ENCODE assay signal across 14 cellular contexts in genomic region chr11:44464741-44465140, GRCh38.
DNase-seq lines count a peak whose midpoint lies in the region; ATAC-seq and TF ChIP-seq lines count a peak whose summit lies in the region.
"Had no signal": no experiment of that assay in that cellular context is flagged by ENCODE, and none has a peak within 500 bp of the region (broad histone marks: within the 10 kb centered on the region; RNA-seq: fewer than 3 reads in every experiment).

No MANE protein-coding gene starts in this region.

- TF ChIP-seq CTCF in mammary epithelial cell (conservative IDR thresholded peaks at IDR 0.05 in 1 of 2, IDR thresholded peaks at IDR 0.05 in 1 of 2; ENCODE audit: extremely low read depth in 1 of 2, insufficient read depth in 1 of 2, low read depth in 1 of 2, low read length in 2 of 2) (peak; percentile 13 to 14), neural progenitor cell (IDR thresholded peaks at IDR 0.05) (peak; percentile 24)

- H3K27ac ChIP-seq in mammary epithelial cell (ENCODE audit: insufficient read depth, low read depth, low read length), result no peak overlapping the region
- no peak overlapping the region for H3K27ac ChIP-seq in neural progenitor cell

- H3K9me3 ChIP-seq in mammary epithelial cell (replicated peaks; ENCODE audit: insufficient read depth, low read length), result peaks cover 12% of the 10 kb centered on the region
- no peaks in the 10 kb centered on the region for H3K9me3 ChIP-seq in neural progenitor cell (ENCODE audit: low read depth)

- H3K36me3 Mint-ChIP-seq in neural progenitor cell, result peaks cover 2% of the 10 kb centered on the region

- H4K20me1 ChIP-seq in mammary epithelial cell (ENCODE audit: insufficient read depth, low read length), result no peaks in the 10 kb centered on the region
- no peaks in the 10 kb centered on the region for H4K20me1 ChIP-seq in neural progenitor cell (ENCODE audit: low read depth)

- dilution Hi-C loops in mammary epithelial cell (cut with HindIII; ENCODE audit: low sequenced_read_pairs), result no loop called here

- H3K4me2 ChIP-seq in mammary epithelial cell (ENCODE audit: insufficient read depth, low read depth, low read length), result no peak overlapping the region
- H3K4me2 ChIP-seq in neural progenitor cell, result no peak overlapping the region

- no peak overlapping the region for H3K9ac ChIP-seq in mammary epithelial cell (ENCODE audit: insufficient read depth, low read length)
- no peak overlapping the region for H3K9ac ChIP-seq in neural progenitor cell

- 70% methylated on average over 1 of the region's 1 CpG for WGBS in mammary epithelial cell (ENCODE audit: low coverage, missing lambda C conversion rate)

- H3K27me3 ChIP-seq in mammary epithelial cell (ENCODE audit: insufficient read depth, low read length) (no peaks in the 10 kb centered on the region), neural progenitor cell (no peaks in the 10 kb centered on the region)

- no peak overlapping the region for H3K4me3 Mint-ChIP-seq in neural progenitor cell
- H3K4me3 Mint-ChIP-seq: activated CD4-positive, alpha-beta T cell treated with anti-CD3 and anti-CD28 coated beads, Interleukin-2, amount 10 ng/mL, durations not matched to agents 7 days and 5 days; activated T-cell treated with anti-CD3 and anti-CD28 coated beads, Interleukin-2, amount 50 U/mL, for 72 hours had no signal

- H3K79me2 ChIP-seq in mammary epithelial cell (ENCODE audit: insufficient read depth, low read length) (no peaks in the 10 kb centered on the region), neural progenitor cell (ENCODE audit: low read depth) (no peaks in the 10 kb centered on the region)

- H3K36me3 ChIP-seq in mammary epithelial cell (ENCODE audit: insufficient read depth, low read length) (no peaks in the 10 kb centered on the region), neural progenitor cell (no peaks in the 10 kb centered on the region)

- CTCF ChIA-PET in mammary epithelial cell (lab: Charles Lee; ENCODE audit: low non-redundant PET), result no interaction called here

- intact Hi-C loops in mammary epithelial cell (cut with micrococcal nuclease), result no loop called here

- peak; percentile 41 for DNase-seq in NCI-H748 (lab: John Stamatoyannopoulos, UW; ENCODE audit: unreplicated experiment)
- DNase-seq in NCI-H748 treated with DMSO at 0.1 percent for 48 hours (lab: John Stamatoyannopoulos, UW), result no peak
- peak; percentile 23 for DNase-seq in M059J (ENCODE audit: low read depth)
- DNase-seq in mammary epithelial cell, result peak; percentile 23
- DNase-seq in neural progenitor cell (ENCODE audit: low spot score), result no peak
- DNase-seq in stimulated activated CD4-positive, alpha-beta T cell treated with anti-CD3 and anti-CD28 coated beads, Interleukin-4, amount 100 ng/mL, for 4 hours, result no peak
- DNase-seq in UCSD-AML1 (lab: John Stamatoyannopoulos, UW; ENCODE audit: unreplicated experiment), result no peak
- DNase-seq: activated CD4-positive, alpha-beta T cell treated with anti-CD3 and anti-CD28 coated beads, Interleukin-2, amount 10 ng/mL, durations not matched to agents 7 days and 5 days; activated T-cell treated with anti-CD3 and anti-CD28 coated beads, Interleukin-2, amount 50 U/mL, for 72 hours; Caco-2; cerebellar nuclear complex; NCI-H2171; T-helper 9 cell had no signal

- no peak overlapping the region for H2AFZ ChIP-seq in mammary epithelial cell (ENCODE audit: low read depth, low read length)
- H2AFZ ChIP-seq in neural progenitor cell (replicated peaks), result no peak overlapping the region

- peaks cover 11% of the 10 kb centered on the region for H3K4me1 Mint-ChIP-seq in neural progenitor cell
- H3K4me1 Mint-ChIP-seq: activated CD4-positive, alpha-beta T cell treated with anti-CD3 and anti-CD28 coated beads, Interleukin-2, amount 10 ng/mL, durations not matched to agents 7 days and 5 days had no signal

- peaks cover 6% of the 10 kb centered on the region for H3K27me3 Mint-ChIP-seq in neural progenitor cell (ENCODE audit: insufficient read depth, low read depth)
- H3K27me3 Mint-ChIP-seq: activated CD4-positive, alpha-beta T cell treated with anti-CD3 and anti-CD28 coated beads, Interleukin-2, amount 10 ng/mL, durations not matched to agents 7 days and 5 days had no signal

- no peaks in the 10 kb centered on the region for H3K4me1 ChIP-seq in mammary epithelial cell (ENCODE audit: insufficient read depth, low read length)
- peaks cover 14% of the 10 kb centered on the region for H3K4me1 ChIP-seq in neural progenitor cell
- H3K4me1 ChIP-seq: Caco-2 had no signal

- no peaks in the 10 kb centered on the region for H3F3A ChIP-seq in neural progenitor cell (ENCODE audit: low read depth)

- BruUV-seq in mammary epithelial cell (replicated peaks; lab: Mats Ljungman, UMichigan), result no TSS peak

- no peak for ATAC-seq in HG03039 (IDR thresholded peaks at IDR 0.05; ENCODE audit: unreplicated experiment)
- ATAC-seq: activated T-cell treated with anti-CD3 and anti-CD28 coated beads, Interleukin-2, amount 50 U/mL, for 72 hours had no signal

- H3K9me3 Mint-ChIP-seq in neural progenitor cell, result peaks cover 25% of the 10 kb centered on the region

- H3K27ac Mint-ChIP-seq in neural progenitor cell, result no peak overlapping the region
- H3K27ac Mint-ChIP-seq: activated CD4-positive, alpha-beta T cell treated with anti-CD3 and anti-CD28 coated beads, Interleukin-2, amount 10 ng/mL, durations not matched to agents 7 days and 5 days; activated T-cell treated with anti-CD3 and anti-CD28 coated beads, Interleukin-2, amount 50 U/mL, for 72 hours had no signal

- in situ Hi-C loops in mammary epithelial cell (cut with MboI; ENCODE audit: low sequenced_read_pairs in 2 of 2), result no loop called here

- no peak overlapping the region for H3K4me3 ChIP-seq in mammary epithelial cell (replicated peaks in 1 of 3; ENCODE audit: insufficient read depth in 1 of 3, low read depth in 2 of 3, low read length in 3 of 3)
- H3K4me3 ChIP-seq in neural progenitor cell, result no peak overlapping the region

Comparison
In these comparisons a context has a peak if more than half of its experiments do, and no peak if none do; other contexts are left out.
1. DNase-seq: peak in NCI-H748 (single experiment), M059J (single experiment) and mammary epithelial cell (single experiment); none in NCI-H748 treated with DMSO at 0.1 percent for 48 hours (single experiment), neural progenitor cell (single experiment), stimulated activated CD4-positive, alpha-beta T cell treated with anti-CD3 and anti-CD28 coated beads, Interleukin-4, amount 100 ng/mL, for 4 hours (0 of 2) and UCSD-AML1 (single experiment).